9 cellular contexts compared by ENCODE assay signal in the genomic region with DNA sequence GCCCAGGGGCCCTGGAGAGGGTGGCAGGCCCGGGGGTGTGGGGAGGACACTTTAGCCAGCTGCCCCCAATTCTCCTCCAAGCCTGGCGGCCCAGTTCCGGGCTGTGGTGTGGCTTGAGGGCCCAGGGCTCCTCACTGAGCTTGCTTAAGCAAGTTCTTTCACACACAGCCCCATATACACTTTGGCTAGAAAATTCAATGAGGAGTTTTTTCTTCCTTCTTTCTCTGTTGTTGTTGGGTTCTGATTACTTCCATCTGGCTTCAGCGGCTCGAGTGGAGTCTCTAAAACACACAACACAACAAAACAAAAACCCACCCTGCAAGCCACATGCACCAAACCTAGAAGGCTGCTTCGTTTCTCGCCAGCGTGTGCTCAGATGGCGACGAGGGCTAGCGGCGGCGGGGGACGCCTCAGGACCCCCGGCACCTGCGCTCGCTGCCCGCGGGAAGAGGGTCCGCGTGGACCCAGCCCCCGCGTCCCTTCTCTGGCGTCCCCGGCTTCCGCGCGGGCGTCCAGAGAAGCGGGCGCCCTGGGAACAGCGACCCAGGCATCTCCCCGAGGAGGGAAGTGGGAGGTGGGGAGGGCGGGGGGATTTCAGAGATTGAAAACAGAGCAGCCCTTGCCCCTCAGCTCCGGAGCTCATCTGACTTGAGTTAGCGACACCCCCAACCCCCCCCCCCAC. TPM values are rescaled to one million over a fixed set of nuclear protein-coding genes. Genes with fewer than 3 reads are reported as not detected.
DNase-seq lines count a peak whose midpoint lies in the region; ATAC-seq, FAIRE-seq and TF ChIP-seq lines count a peak whose summit lies in the region.
"Had no signal": no experiment of that assay in that cellular context is flagged by ENCODE, and none has a peak within 500 bp of the region (broad histone marks: within the 10 kb centered on the region; RNA-seq: fewer than 3 reads in every experiment).

No MANE protein-coding gene starts in this region.

- H3K4me1 ChIP-seq in HCT116 (ENCODE audit: control insufficient read depth in 1 of 2, insufficient read depth in 2 of 2, low read length in 2 of 2) = peaks cover 12 to 31% of the 10 kb centered on the region in 2 experiments
- peaks cover 26% of the 10 kb centered on the region for H3K4me1 ChIP-seq in astrocyte (ENCODE audit: insufficient read depth, low read length)
- H3K4me1 ChIP-seq in smooth muscle cell (ENCODE audit: low read depth) = peaks cover 33% of the 10 kb centered on the region

- H3K9ac ChIP-seq in HCT116 (ENCODE audit: low read length) (peak overlapping the region; percentile 42), astrocyte (ENCODE audit: low read length) (peak overlapping the region; percentile 90), smooth muscle cell (ENCODE audit: low read depth) (peak overlapping the region; percentile 57)

- POLR2A ChIA-PET in HCT116 (lab: Charles Lee) = no interaction called here

- no peak for FAIRE-seq in astrocyte (lab: Jason Lieb, UNC)

- DNase-seq in HCT116 (ENCODE audit: low read depth, low spot score) (no peak), astrocyte (ENCODE audit: low read depth) (no peak), kidney epithelial cell (ENCODE audit: low read depth) (no peak), smooth muscle cell (lab: John Stamatoyannopoulos, UW; ENCODE audit: unreplicated experiment) (no peak), EL (no peak)
- DNase-seq in natural killer cell treated with Interleukin-12 subunit alpha and Interleukin-12 subunit beta and Interleukin-15 and Interleukin-18, amount 100 ng/mL, for 72 hours (ENCODE audit: low spot score) = no peak
- DNase-seq in activated CD4-positive, alpha-beta T cell treated with anti-CD3 and anti-CD28 coated beads for 4 hours = no peak

- no TSS peak for BruUV-seq in HCT116 (replicated peaks; lab: Mats Ljungman, UMichigan)

- RAD21 ChIA-PET in HCT116 (lab: Charles Lee; ENCODE audit: low non-redundant PET in 1 of 2, low total read pairs in 2 of 2, uncharacterized antibody in 2 of 2, unreplicated experiment in 2 of 2) = no interaction called here

- H3K27ac Mint-ChIP-seq in astrocyte (ENCODE audit: unreplicated experiment) = no peak overlapping the region
- no peak overlapping the region for H3K27ac Mint-ChIP-seq in natural killer cell treated with Interleukin-12 subunit alpha and Interleukin-12 subunit beta and Interleukin-15 and Interleukin-18, amount 100 ng/mL, for 72 hours

- no peaks in the 10 kb centered on the region for H3K79me2 ChIP-seq in HCT116 (ENCODE audit: insufficient read depth, low read length)
- peaks cover 41% of the 10 kb centered on the region for H3K79me2 ChIP-seq in astrocyte (ENCODE audit: insufficient read depth, low read length)
- peaks cover 29% of the 10 kb centered on the region for H3K79me2 ChIP-seq in smooth muscle cell (ENCODE audit: low read depth)

- TF ChIP-seq CTCF in HCT116 (IDR thresholded peaks at IDR 0.05 in 2 of 3, conservative IDR thresholded peaks at IDR 0.05 in 1 of 3; ENCODE audit: borderline replicate concordance in 1 of 3, insufficient read depth in 1 of 3, low read depth in 2 of 3, low read length in 2 of 3) (no peak), astrocyte (IDR thresholded peaks at IDR 0.05; ENCODE audit: insufficient read depth, low read depth, low read length) (no peak), kidney epithelial cell (IDR thresholded peaks at IDR 0.05; ENCODE audit: insufficient read depth, low read length, poor library complexity, severe bottlenecking) (no peak), smooth muscle cell (IDR thresholded peaks at IDR 0.05; ENCODE audit: borderline replicate concordance, insufficient read depth, poor library complexity, severe bottlenecking) (no peak)

- H4K20me1 ChIP-seq in HCT116 (ENCODE audit: insufficient read depth) (no peaks in the 10 kb centered on the region), astrocyte (ENCODE audit: insufficient read depth, low read length) (peaks cover 18% of the 10 kb centered on the region), smooth muscle cell (ENCODE audit: low read depth) (no peaks in the 10 kb centered on the region)

- H2AFZ ChIP-seq in HCT116 (ENCODE audit: low read depth, low read length, poor library complexity, severe bottlenecking) = peak overlapping the region; percentile 71
- peak overlapping the region; percentile 77 for H2AFZ ChIP-seq in astrocyte (ENCODE audit: low read depth, low read length)
- H2AFZ ChIP-seq in smooth muscle cell (ENCODE audit: low read depth) = peak overlapping the region; percentile 84

- H3F3A ChIP-seq in smooth muscle cell (ENCODE audit: low read depth) = peaks cover 14% of the 10 kb centered on the region

- no peak overlapping the region for H3K27ac ChIP-seq in HCT116 (ENCODE audit: low read depth, low read length)
- H3K27ac ChIP-seq in astrocyte (ENCODE audit: low read depth, low read length) = peak overlapping the region; percentile 54
- peak overlapping the region; percentile 58 for H3K27ac ChIP-seq in smooth muscle cell (ENCODE audit: low read depth)

- ATAC-seq in HCT116 (peak; percentile 4), HG03139 (IDR thresholded peaks at IDR 0.05; ENCODE audit: unreplicated experiment) (no peak)
- no peak for ATAC-seq in natural killer cell treated with Interleukin-12 subunit alpha and Interleukin-12 subunit beta and Interleukin-15 and Interleukin-18, amount 100 ng/mL, for 72 hours

- peaks cover 18% of the 10 kb centered on the region for H3K36me3 Mint-ChIP-seq in astrocyte (ENCODE audit: low read depth, unreplicated experiment)
- no peaks in the 10 kb centered on the region for H3K36me3 Mint-ChIP-seq in natural killer cell treated with Interleukin-12 subunit alpha and Interleukin-12 subunit beta and Interleukin-15 and Interleukin-18, amount 100 ng/mL, for 72 hours

- peaks cover 8% of the 10 kb centered on the region; the same call in 1 of the 2 replicates for H3K27me3 ChIP-seq in HCT116 (ENCODE audit: insufficient read depth, low read length)
- no peaks in the 10 kb centered on the region for H3K27me3 ChIP-seq in astrocyte (ENCODE audit: insufficient read depth, low read length)
- H3K27me3 ChIP-seq in kidney epithelial cell (ENCODE audit: control insufficient read depth, insufficient read depth, low read length) = peaks cover 2% of the 10 kb centered on the region
- H3K27me3 ChIP-seq in smooth muscle cell (ENCODE audit: low read depth) = no peaks in the 10 kb centered on the region

- no peak for TF ChIP-seq POLR2A in HCT116 (IDR thresholded peaks at IDR 0.05; ENCODE audit: borderline replicate concordance, extremely low read depth, insufficient read depth, insufficient read length)

- CTCF ChIA-PET in HCT116 (lab: Charles Lee) = interaction anchor here (1.0 to 1.5 kb wide), 2 partner anchors 40 to 213 kb away, joined by 3 read pairs; no protein-coding TSS in a partner anchor

- intact Hi-C loops in HCT116 (cut with micrococcal nuclease) = loop anchor here (5.0 kb wide), 1 partner anchor 202 kb away; no protein-coding TSS in a partner anchor

- no peak for TF ChIP-seq RAD21 in HCT116 (IDR thresholded peaks at IDR 0.05; ENCODE audit: low read depth)

- no peaks in the 10 kb centered on the region for H3K36me3 ChIP-seq in HCT116 (ENCODE audit: control insufficient read depth in 1 of 2, insufficient read depth in 2 of 2, low read length in 2 of 2)
- H3K36me3 ChIP-seq in astrocyte (ENCODE audit: insufficient read depth, low read length) = no peaks in the 10 kb centered on the region
- no peaks in the 10 kb centered on the region for H3K36me3 ChIP-seq in kidney epithelial cell (ENCODE audit: control insufficient read depth, insufficient read depth, low read length)
- no peaks in the 10 kb centered on the region for H3K36me3 ChIP-seq in smooth muscle cell (ENCODE audit: low read depth)
- H3K36me3 ChIP-seq: adrenal gland had no signal

- H3K4me3 Mint-ChIP-seq in astrocyte (ENCODE audit: unreplicated experiment) = peak overlapping the region; percentile 69
- no peak overlapping the region for H3K4me3 Mint-ChIP-seq in natural killer cell treated with Interleukin-12 subunit alpha and Interleukin-12 subunit beta and Interleukin-15 and Interleukin-18, amount 100 ng/mL, for 72 hours

- H3K4me3 ChIP-seq in HCT116 (replicated peaks in 1 of 2; ENCODE audit: low read depth in 1 of 2, low read length in 2 of 2) (peak overlapping the region; percentile 60 to 64), astrocyte (ENCODE audit: insufficient read depth, low read depth, low read length) (peak overlapping the region; percentile 76), kidney epithelial cell (ENCODE audit: low read depth, low read length) (peak overlapping the region; percentile 80), smooth muscle cell (peak overlapping the region; percentile 82)

- H3K9me3 Mint-ChIP-seq in astrocyte (ENCODE audit: unreplicated experiment) = no peaks in the 10 kb centered on the region
- no peaks in the 10 kb centered on the region for H3K9me3 Mint-ChIP-seq in natural killer cell treated with Interleukin-12 subunit alpha and Interleukin-12 subunit beta and Interleukin-15 and Interleukin-18, amount 100 ng/mL, for 72 hours

- H3K27me3 Mint-ChIP-seq in astrocyte (ENCODE audit: low read depth, unreplicated experiment) = no peaks in the 10 kb centered on the region
- peaks cover 35 to 53% of the 10 kb centered on the region in 2 donors for H3K27me3 Mint-ChIP-seq in natural killer cell treated with Interleukin-12 subunit alpha and Interleukin-12 subunit beta and Interleukin-15 and Interleukin-18, amount 100 ng/mL, for 72 hours

- WGBS in smooth muscle cell (ENCODE audit: low lambda C conversion rate) = 7% methylated on average over 32 of the region's 36 CpGs

- H3K9me3 ChIP-seq in HCT116 (ENCODE audit: control insufficient read depth in 1 of 2, insufficient read depth in 1 of 2, low read depth in 1 of 2, low read length in 2 of 2) (no peaks in the 10 kb centered on the region), astrocyte (ENCODE audit: insufficient read depth, low read depth, low read length) (no peaks in the 10 kb centered on the region), smooth muscle cell (replicated peaks; ENCODE audit: low read depth) (no peaks in the 10 kb centered on the region)
- H3K9me3 ChIP-seq: adrenal gland had no signal

- H3K4me2 ChIP-seq in HCT116 (ENCODE audit: low read length) (peak overlapping the region; percentile 95), astrocyte (ENCODE audit: low read length) (peak overlapping the region; percentile 92), smooth muscle cell (peak overlapping the region; percentile 100)

- H3K9me2 ChIP-seq in HCT116 (ENCODE audit: insufficient read depth) = no peaks in the 10 kb centered on the region

- peaks cover 22% of the 10 kb centered on the region for H3K4me1 Mint-ChIP-seq in astrocyte (ENCODE audit: low read depth, unreplicated experiment)
- no peaks in the 10 kb centered on the region for H3K4me1 Mint-ChIP-seq in natural killer cell treated with Interleukin-12 subunit alpha and Interleukin-12 subunit beta and Interleukin-15 and Interleukin-18, amount 100 ng/mL, for 72 hours (ENCODE audit: low read depth in 2 of 2)

RNA-seq across cellular contexts. Expression of a gene that starts 0.6 kb away (rescaled TPM):
- total RNA-seq in HCT116 (2021; ENCODE audit: unreplicated experiment) (3.4 TPM), astrocyte (42.9 and 44.5 TPM in 2 replicates), kidney epithelial cell (4.8 and 4.9 TPM in 2 replicates), smooth muscle cell (10.4 and 10.6 TPM in 2 replicates)
- 1.1 and 1.7 TPM in 2 replicates for polyA plus RNA-seq in HCT116 (2012)
- 9.4 and 10.4 TPM in 2 replicates for polyA plus RNA-seq in smooth muscle cell
- total RNA-seq in natural killer cell treated with Interleukin-12 subunit alpha and Interleukin-12 subunit beta and Interleukin-15 and Interleukin-18, amount 100 ng/mL, for 72 hours = under 1 TPM in 1 of 2 donors, not detected in 1; 0.38 TPM
